ENCODE assay signal across 26 cellular contexts in genomic region chr19:2355168-2356035, GRCh38. TPM values are rescaled to one million over a fixed set of nuclear protein-coding genes. Genes with fewer than 3 reads are reported as not detected.
DNase-seq lines count a peak whose midpoint lies in the region; ATAC-seq, FAIRE-seq and TF ChIP-seq lines count a peak whose summit lies in the region.
"Had no signal": no experiment of that assay in that cellular context is flagged by ENCODE, and none has a peak within 500 bp of the region (broad histone marks: within the 10 kb centered on the region; RNA-seq: fewer than 3 reads in every experiment).

No MANE protein-coding gene starts in this region.

- H2BK5ac ChIP-seq in neuronal stem cell (ENCODE audit: low read length): no peak overlapping the region

- peak overlapping the region; percentile 2 for H2AK5ac ChIP-seq in neuronal stem cell (ENCODE audit: low read depth, low read length)

- no peak overlapping the region for H2BK12ac ChIP-seq in neuronal stem cell (ENCODE audit: low read length)

- H3K23ac ChIP-seq in neuronal stem cell (ENCODE audit: low read depth, low read length, poor library complexity): no peak overlapping the region

- POLR2A ChIA-PET in K562 (lab: Yijun Ruan, JAX): interaction anchor here (0.6 to 2.0 kb wide), 6 partner anchors 9 to 347 kb away, joined by 3 to 7 read pairs (median 4); partner anchors contain the start of gene GNG7

- TF ChIP-seq RAD21 in K562 (CRISPR knock-in tag; conservative IDR thresholded peaks at IDR 0.05 in 1 of 2, IDR thresholded peaks at IDR 0.05 in 1 of 2): no peak

- no peak overlapping the region for H3K18ac ChIP-seq in neuronal stem cell (ENCODE audit: low read length)

- CTCF ChIA-PET in K562 (lab: Yijun Ruan, JAX; ENCODE audit: low intra/inter-chr PET ratio): no interaction called here

- H3K9me3 ChIP-seq in BLaER1 treated with 17β-estradiol and CSF1 and Interleukin-3, amounts not matched to agents 10 nM and 100 nM (replicated peaks in 1 of 11): no peaks in the 10 kb centered on the region
- H3K9me3 ChIP-seq in K562 (replicated peaks; ENCODE audit: control insufficient read depth, insufficient read depth, low read depth, low read length): no peaks in the 10 kb centered on the region
- H3K9me3 ChIP-seq in neuronal stem cell (replicated peaks in 1 of 2; ENCODE audit: control insufficient read depth in 2 of 2, insufficient read depth in 1 of 2, low read depth in 1 of 2, low read length in 2 of 2): no peaks in the 10 kb centered on the region
- H3K9me3 ChIP-seq: esophagus muscularis mucosa, heart right ventricle, thoracic aorta had no signal

- DNase-seq in HK-2 (ENCODE audit: unreplicated experiment) (peak; percentile 47), K562 (ENCODE audit: extremely low read depth in 1 of 4, low spot score in 3 of 4) (no peak), neuronal stem cell (ENCODE audit: low spot score) (no peak), frontal cortex (ENCODE audit: low spot score in 2 of 2) (no peak)
- DNase-seq: activated CD4-positive, alpha-beta T cell treated with anti-CD3 and anti-CD28 coated beads, Interleukin-2, amount 10 ng/mL, durations not matched to agents 7 days and 5 days; activated CD8-positive, alpha-beta memory T cell treated with anti-CD3 and anti-CD28 coated beads, Interleukin-2, amount 50 U/mL, for 48 hours; activated gamma-delta T cell; AML-193; amniotic stem cell; central memory CD4-positive, alpha-beta T cell; effector CD4-positive, alpha-beta T cell; heart right ventricle; Kasumi-1; NCI-H1092; NCI-H2081 treated with DMSO at 0.1 percent for 48 hours; NCI-H524; retina; Right ventricle myocardium superior; stimulated activated CD4-positive, alpha-beta T cell treated with anti-CD3 and anti-CD28 coated beads, Interleukin-15, amount 100 ng/mL, for 24 hours; T-cell had no signal

- H3K9ac ChIP-seq in BLaER1 treated with 17β-estradiol and CSF1 and Interleukin-3, amounts not matched to agents 10 nM and 100 nM: peak overlapping the region in 3 of 11 experiments; percentile 10 to 29 (median 28); a peak in 4 of 22 replicates
- H3K9ac ChIP-seq in K562 (ENCODE audit: insufficient read depth in 1 of 2, low read depth in 2 of 2, low read length in 2 of 2) (no peak overlapping the region), neuronal stem cell (ENCODE audit: low read depth, low read length, poor library complexity) (no peak overlapping the region)

- H4K20me1 ChIP-seq in BLaER1 treated with 17β-estradiol and CSF1 and Interleukin-3, amounts not matched to agents 10 nM and 100 nM: peaks cover 0 to 51% (median 20%) of the 10 kb centered on the region in 11 experiments; a peak in 14 of 22 replicates
- no peaks in the 10 kb centered on the region for H4K20me1 ChIP-seq in K562 (replicated peaks; ENCODE audit: control insufficient read depth, insufficient read depth, low read length)

- no peak overlapping the region for H2AFZ ChIP-seq in K562 (ENCODE audit: low read depth, low read length)
- no peak overlapping the region for H2AFZ ChIP-seq in neuronal stem cell (ENCODE audit: low read length)

- H4K91ac ChIP-seq in neuronal stem cell (ENCODE audit: low read depth, low read length, poor library complexity): no peak overlapping the region

- H4K8ac ChIP-seq in neuronal stem cell (ENCODE audit: low read depth, low read length): no peak overlapping the region

- no peak overlapping the region for H3K27ac ChIP-seq in BLaER1 treated with 17β-estradiol and CSF1 and Interleukin-3, amounts not matched to agents 10 nM and 100 nM
- H3K27ac ChIP-seq in K562 (ENCODE audit: extremely low read depth, low read depth, low read length) (no peak overlapping the region), neuronal stem cell (replicated peaks; ENCODE audit: low read length) (no peak overlapping the region)
- H3K27ac ChIP-seq: esophagus muscularis mucosa, heart right ventricle, thoracic aorta had no signal

- H3K4me1 ChIP-seq in BLaER1 treated with 17β-estradiol and CSF1 and Interleukin-3, amounts not matched to agents 10 nM and 100 nM: peaks cover 0 to 18% (median 13%) of the 10 kb centered on the region in 10 experiments; a peak in 16 of 20 replicates
- H3K4me1 ChIP-seq in K562 (replicated peaks in 1 of 2; ENCODE audit: control insufficient read depth in 2 of 2, insufficient read depth in 2 of 2, low read length in 2 of 2) (peaks cover 0 to 43% of the 10 kb centered on the region in 2 experiments; a peak in 3 of 5 replicates), neuronal stem cell (ENCODE audit: control insufficient read depth in 2 of 2, insufficient read depth in 1 of 2, low read depth in 1 of 2, low read length in 2 of 2) (no peaks in the 10 kb centered on the region)
- H3K4me1 ChIP-seq: heart right ventricle had no signal

- no TSS peak for BruUV-seq in K562 (replicated peaks; lab: Mats Ljungman, UMichigan)

- no peak for TF ChIP-seq CTCF in K562 (IDR thresholded peaks at IDR 0.05 in 2 of 3, conservative IDR thresholded peaks at IDR 0.05 in 1 of 3; ENCODE audit: insufficient read depth in 2 of 3, low read depth in 1 of 3, low read length in 3 of 3)

- 74% methylated on average over 23 of the region's 24 CpGs for WGBS in K562 (ENCODE audit: insufficient coverage, low coverage, missing lambda C conversion rate)
- WGBS in neuronal stem cell (ENCODE audit: extremely low coverage in 2 of 2, insufficient read length in 2 of 2, insufficient replicate concordance in 1 of 2), 2 donors: no CpG with 5 or more reads among the region's 24 CpGs

- intact Hi-C loops in K562 (cut with micrococcal nuclease): no loop called here

- H3K27me3 ChIP-seq in BLaER1 treated with 17β-estradiol and CSF1 and Interleukin-3, amounts not matched to agents 10 nM and 100 nM: peaks cover 18 to 25% (median 23%) of the 10 kb centered on the region in 11 experiments
- H3K27me3 ChIP-seq in K562 (ENCODE audit: control insufficient read depth in 2 of 2, insufficient read depth in 2 of 2, low read length in 2 of 2) (peaks cover 11 to 19% of the 10 kb centered on the region in 2 experiments; a peak in 4 of 5 replicates), neuronal stem cell (ENCODE audit: control insufficient read depth in 3 of 3, insufficient read depth in 3 of 3, low read depth in 1 of 3, low read length in 3 of 3) (peaks cover 0 to 5% (median 3%) of the 10 kb centered on the region in 3 experiments)

- FAIRE-seq in K562 (lab: Jason Lieb, UNC): no peak
- no peak for FAIRE-seq in frontal cortex (lab: Jason Lieb, UNC)

- in situ Hi-C loops in K562 (cut with MboI): no loop called here

- H3K36me3 ChIP-seq in BLaER1 treated with 17β-estradiol and CSF1 and Interleukin-3, amounts not matched to agents 10 nM and 100 nM: peaks cover 6 to 47% (median 33%) of the 10 kb centered on the region in 11 experiments; a peak in 20 of 22 replicates
- peaks cover 20% of the 10 kb centered on the region; the same call in 1 of the 3 replicates for H3K36me3 ChIP-seq in K562 (ENCODE audit: control insufficient read depth, insufficient read depth, low read length)
- H3K36me3 ChIP-seq in neuronal stem cell (replicated peaks in 1 of 2; ENCODE audit: control insufficient read depth in 2 of 2, insufficient read depth in 2 of 2, low read length in 2 of 2): peaks cover 5 to 21% of the 10 kb centered on the region in 2 donors

- ATAC-seq in K562: peak; percentile 18
- ATAC-seq in HG02884 (IDR thresholded peaks at IDR 0.05; ENCODE audit: unreplicated experiment): no peak
- no peak for ATAC-seq in GM18868 (IDR thresholded peaks at IDR 0.05; ENCODE audit: unreplicated experiment)
- ATAC-seq: T-cell had no signal

- H3K14ac ChIP-seq in neuronal stem cell (ENCODE audit: low read length): no peak overlapping the region

- peaks cover 2% of the 10 kb centered on the region for H3K9me1 ChIP-seq in K562 (ENCODE audit: control insufficient read depth, insufficient read depth, low read length)

- H3K4me2 ChIP-seq in BLaER1 treated with 17β-estradiol and CSF1 and Interleukin-3, amounts not matched to agents 10 nM and 100 nM: peak overlapping the region in 9 of 11 experiments; percentile 6 to 56 (median 35); a peak in 16 of 22 replicates
- H3K4me2 ChIP-seq in K562 (ENCODE audit: insufficient read depth, low read length) (no peak overlapping the region), neuronal stem cell (ENCODE audit: insufficient read depth, low read length, poor library complexity, severe bottlenecking) (no peak overlapping the region)

- no peak overlapping the region for H2BK120ac ChIP-seq in neuronal stem cell (ENCODE audit: low read depth, low read length)

- H3K4me3 ChIP-seq in BLaER1 treated with 17β-estradiol and CSF1 and Interleukin-3, amounts not matched to agents 10 nM and 100 nM: no peak overlapping the region
- H3K4me3 ChIP-seq in K562: no peak overlapping the region
- peak overlapping the region in 1 of 2 donors; percentile 61 for H3K4me3 ChIP-seq in neuronal stem cell (ENCODE audit: low read length in 2 of 2)
- H3K4me3 ChIP-seq: esophagus muscularis mucosa, heart right ventricle, thoracic aorta had no signal

- no peak overlapping the region for H3K4ac ChIP-seq in neuronal stem cell (ENCODE audit: low read length)

- peaks cover 2% of the 10 kb centered on the region for H3K79me1 ChIP-seq in neuronal stem cell (ENCODE audit: low read depth, low read length)

- no peak overlapping the region for H2BK15ac ChIP-seq in neuronal stem cell (ENCODE audit: low read length)

- TF ChIP-seq EP300 in K562 (IDR thresholded peaks at IDR 0.05; ENCODE audit: low read length): no peak

- no peak for TF ChIP-seq POLR2A in K562 (conservative IDR thresholded peaks at IDR 0.05)

- H3K79me2 ChIP-seq in K562 (ENCODE audit: control insufficient read depth, insufficient read depth, low read length): no peaks in the 10 kb centered on the region

RNA-seq across cellular contexts. Expression of gene TMPRSS9, which starts 4.7 kb away (rescaled TPM):
- 1.7 TPM in 1 of 2 replicates, not detected in the other for total RNA-seq in K562 (2011; cell fraction: chromatin; rRNA removed; ENCODE audit: low replicate concordance)
- 0.33 and 0.66 TPM in 2 replicates for total RNA-seq in K562 (2011; cell fraction: nucleolus; rRNA removed)
- 0.15 TPM in 1 of 2 replicates, not detected in the other for total RNA-seq in K562 (2011; cell fraction: nucleoplasm; rRNA removed)
- total RNA-seq in K562 (2014; rRNA removed) (not detected in 2 replicates), K562 (2014; rRNA removed; fragmentation: Illumina TruSeq; extraction: Trizol) (not detected in 2 replicates), K562 (2015; rRNA removed; fragmentation: Illumina TruSeq; extraction: Trizol) (not detected in 2 replicates), K562 (2021) (0.11 TPM in 1 of 2 replicates, not detected in the other), frontal cortex (0.41 TPM)
- polyA plus RNA-seq in K562 (2011; rRNA removed) (0.01 TPM in 1 of 2 replicates, not detected in the other), K562 (2014; fragmentation: Illumina TruSeq; extraction: Trizol) (not detected in 2 replicates), K562 (2014; fragmentation: Nextera tagmentation; extraction: Ambion mirVana) (not detected), K562 (2014; rRNA removed) (0.03 TPM in 1 of 2 replicates, not detected in the other)
- 0.03 TPM in 1 of 2 replicates, not detected in the other for polyA plus RNA-seq in K562 (2011; cell fraction: cytosol; rRNA removed)
- 0.04 and 0.24 TPM in 2 replicates for polyA plus RNA-seq in K562 (2011; cell fraction: nucleus; rRNA removed)
- polyA plus RNA-seq in K562 (2012): 0.34 and 2.1 TPM in 2 replicates
- not detected in 2 replicates for polyA minus RNA-seq in K562 (2011; rRNA and poly(A)+ RNA removed)
- polyA minus RNA-seq in K562 (2011; cell fraction: cytosol; rRNA and poly(A)+ RNA removed): not detected in 2 replicates
- polyA minus RNA-seq in K562 (2011; cell fraction: nucleus; rRNA and poly(A)+ RNA removed): 0.11 TPM in 1 of 2 replicates, not detected in the other
- 0.04 TPM for polyA plus RNA-seq in neuronal stem cell (2013, experiment 1 of 2)
- 0.03 TPM for polyA plus RNA-seq in neuronal stem cell (2013, experiment 2 of 2)
- total RNA-seq: activated CD4-positive, alpha-beta T cell treated with anti-CD3 and anti-CD28 coated beads, Interleukin-2, amount 10 ng/mL, durations not matched to agents 7 days and 5 days; heart right ventricle; lower leg skin; Right ventricle myocardium superior; T-cell had no signal

RNA-seq across cellular contexts. Expression of gene SPPL2B, which starts 26.9 kb away (rescaled TPM):
- 147 and 415 TPM in 2 replicates for total RNA-seq in K562 (2011; cell fraction: chromatin; rRNA removed; ENCODE audit: low replicate concordance)
- total RNA-seq in K562 (2011; cell fraction: nucleolus; rRNA removed): 310 and 318 TPM in 2 replicates
- 175 and 195 TPM in 2 replicates for total RNA-seq in K562 (2011; cell fraction: nucleoplasm; rRNA removed)
- 32.0 and 33.9 TPM in 2 replicates for total RNA-seq in K562 (2014; rRNA removed)
- total RNA-seq in K562 (2014; rRNA removed; fragmentation: Illumina TruSeq; extraction: Trizol): 2.6 and 4.1 TPM in 2 replicates
- total RNA-seq in K562 (2015; rRNA removed; fragmentation: Illumina TruSeq; extraction: Trizol): 15.1 and 16.9 TPM in 2 replicates
- total RNA-seq in K562 (2021): 63.6 and 74.0 TPM in 2 replicates
- 24.9 and 30.0 TPM in 2 replicates for polyA plus RNA-seq in K562 (2011; rRNA removed)
- polyA plus RNA-seq in K562 (2011; cell fraction: cytosol; rRNA removed): 28.7 and 44.8 TPM in 2 replicates
- 317 and 559 TPM in 2 replicates for polyA plus RNA-seq in K562 (2011; cell fraction: nucleus; rRNA removed)
- 67.0 and 110 TPM in 2 replicates for polyA plus RNA-seq in K562 (2012)
- polyA plus RNA-seq in K562 (2014; fragmentation: Illumina TruSeq; extraction: Trizol): 8.4 and 19.9 TPM in 2 replicates
- polyA plus RNA-seq in K562 (2014; fragmentation: Nextera tagmentation; extraction: Ambion mirVana): under 1 TPM; 0.20 to 0.29 TPM
- polyA plus RNA-seq in K562 (2014; rRNA removed): 62.9 and 81.2 TPM in 2 replicates
- polyA minus RNA-seq in K562 (2011; rRNA and poly(A)+ RNA removed): 3.4 and 6.9 TPM in 2 replicates
- polyA minus RNA-seq in K562 (2011; cell fraction: cytosol; rRNA and poly(A)+ RNA removed): 14.0 and 22.7 TPM in 2 replicates
- polyA minus RNA-seq in K562 (2011; cell fraction: nucleus; rRNA and poly(A)+ RNA removed): 52.0 and 52.1 TPM in 2 replicates
- polyA plus RNA-seq in neuronal stem cell (2013, experiment 1 of 2): 32.8 TPM
- polyA plus RNA-seq in neuronal stem cell (2013, experiment 2 of 2): 31.5 TPM
- total RNA-seq in frontal cortex: 16.3 TPM

RNA-seq across cellular contexts. Expression of gene LSM7, which starts 27.0 kb away (rescaled TPM):
- total RNA-seq in K562 (2011; cell fraction: chromatin; rRNA removed; ENCODE audit: low replicate concordance): 46.8 and 94.0 TPM in 2 replicates
- 108 and 115 TPM in 2 replicates for total RNA-seq in K562 (2011; cell fraction: nucleolus; rRNA removed)
- 89.3 and 125 TPM in 2 replicates for total RNA-seq in K562 (2011; cell fraction: nucleoplasm; rRNA removed)
- total RNA-seq in K562 (2014; rRNA removed): 408 and 578 TPM in 2 replicates
- total RNA-seq in K562 (2014; rRNA removed; fragmentation: Illumina TruSeq; extraction: Trizol): 117 and 146 TPM in 2 replicates
- total RNA-seq in K562 (2015; rRNA removed; fragmentation: Illumina TruSeq; extraction: Trizol): 261 and 265 TPM in 2 replicates
- 284 and 286 TPM in 2 replicates for total RNA-seq in K562 (2021)
- polyA plus RNA-seq in K562 (2011; rRNA removed): 450 and 480 TPM in 2 replicates
- 1,525 and 1,825 TPM in 2 replicates for polyA plus RNA-seq in K562 (2011; cell fraction: cytosol; rRNA removed)
- 285 TPM in 2 replicates for polyA plus RNA-seq in K562 (2011; cell fraction: nucleus; rRNA removed)
- 272 and 399 TPM in 2 replicates for polyA plus RNA-seq in K562 (2012)
- polyA plus RNA-seq in K562 (2014; fragmentation: Illumina TruSeq; extraction: Trizol): 147 and 242 TPM in 2 replicates
- 100 to 1,000 TPM in 1 of 2 experiments, 10 to 100 TPM in 1; 40.5 to 147 TPM for polyA plus RNA-seq in K562 (2014; fragmentation: Nextera tagmentation; extraction: Ambion mirVana)
- 650 and 690 TPM in 2 replicates for polyA plus RNA-seq in K562 (2014; rRNA removed)
- polyA minus RNA-seq in K562 (2011; rRNA and poly(A)+ RNA removed): 39.4 and 52.2 TPM in 2 replicates
- polyA minus RNA-seq in K562 (2011; cell fraction: cytosol; rRNA and poly(A)+ RNA removed): 59.3 and 94.0 TPM in 2 replicates
- polyA minus RNA-seq in K562 (2011; cell fraction: nucleus; rRNA and poly(A)+ RNA removed): 39.6 and 56.8 TPM in 2 replicates
- polyA plus RNA-seq in neuronal stem cell (2013, experiment 1 of 2): 368 TPM
- polyA plus RNA-seq in neuronal stem cell (2013, experiment 2 of 2): 371 TPM
- total RNA-seq in frontal cortex: 97.4 TPM

RNA-seq across cellular contexts. Expression of gene LINGO3, which starts 47.4 kb away (rescaled TPM):
- not detected in 2 replicates for total RNA-seq in K562 (2011; cell fraction: chromatin; rRNA removed; ENCODE audit: low replicate concordance)
- total RNA-seq in K562 (2011; cell fraction: nucleolus; rRNA removed): not detected in 2 replicates
- not detected in 2 replicates for total RNA-seq in K562 (2011; cell fraction: nucleoplasm; rRNA removed)
- 0.05 TPM in 1 of 2 replicates, not detected in the other for total RNA-seq in K562 (2014; rRNA removed)
- not detected in 2 replicates for total RNA-seq in K562 (2014; rRNA removed; fragmentation: Illumina TruSeq; extraction: Trizol)
- total RNA-seq in K562 (2015; rRNA removed; fragmentation: Illumina TruSeq; extraction: Trizol): not detected in 2 replicates
- total RNA-seq in K562 (2021): not detected in 2 replicates
- 0.03 and 0.07 TPM in 2 replicates for polyA plus RNA-seq in K562 (2011; rRNA removed)
- polyA plus RNA-seq in K562 (2011; cell fraction: cytosol; rRNA removed): 0.06 and 0.07 TPM in 2 replicates
- not detected in 2 replicates for polyA plus RNA-seq in K562 (2011; cell fraction: nucleus; rRNA removed)
- 0.47 and 1.6 TPM in 2 replicates for polyA plus RNA-seq in K562 (2012)
- polyA plus RNA-seq in K562 (2014; fragmentation: Illumina TruSeq; extraction: Trizol): not detected in 2 replicates
- polyA plus RNA-seq in K562 (2014; fragmentation: Nextera tagmentation; extraction: Ambion mirVana): under 1 TPM in 1 of 2 experiments, not detected in 1; 0.03 TPM
- not detected in 2 replicates for polyA plus RNA-seq in K562 (2014; rRNA removed)
- polyA minus RNA-seq in K562 (2011; rRNA and poly(A)+ RNA removed): not detected in 2 replicates
- polyA minus RNA-seq in K562 (2011; cell fraction: cytosol; rRNA and poly(A)+ RNA removed): not detected in 2 replicates
- polyA minus RNA-seq in K562 (2011; cell fraction: nucleus; rRNA and poly(A)+ RNA removed): not detected in 2 replicates
- polyA plus RNA-seq in neuronal stem cell (2013, experiment 1 of 2): 0.99 TPM
- polyA plus RNA-seq in neuronal stem cell (2013, experiment 2 of 2): 1.1 TPM
- total RNA-seq in frontal cortex: 0.82 TPM
- total RNA-seq: esophagus muscularis mucosa, heart right ventricle, Right ventricle myocardium superior had no signal
- polyA plus RNA-seq: heart right ventricle had no signal

Comparison
In these comparisons a context has a peak if more than half of its experiments do, and no peak if none do; other contexts are left out.
1. H3K4me2 ChIP-seq: peak in BLaER1 treated with 17β-estradiol and CSF1 and Interleukin-3, amounts not matched to agents 10 nM and 100 nM (9 of 11); none in K562 (single experiment) and neuronal stem cell (single experiment).